1 cellular context compared by ENCODE assay signal in genomic region chr2:46460991-46461715, GRCh38.
TF ChIP-seq lines count a peak whose summit lies in the region.

No MANE protein-coding gene starts in this region.

TF ChIP-seq in K562, 482 proteins besides CTCF, POLR2A, EP300 and RAD21 (continued from another document):
- TF ChIP-seq, protein P1, sequence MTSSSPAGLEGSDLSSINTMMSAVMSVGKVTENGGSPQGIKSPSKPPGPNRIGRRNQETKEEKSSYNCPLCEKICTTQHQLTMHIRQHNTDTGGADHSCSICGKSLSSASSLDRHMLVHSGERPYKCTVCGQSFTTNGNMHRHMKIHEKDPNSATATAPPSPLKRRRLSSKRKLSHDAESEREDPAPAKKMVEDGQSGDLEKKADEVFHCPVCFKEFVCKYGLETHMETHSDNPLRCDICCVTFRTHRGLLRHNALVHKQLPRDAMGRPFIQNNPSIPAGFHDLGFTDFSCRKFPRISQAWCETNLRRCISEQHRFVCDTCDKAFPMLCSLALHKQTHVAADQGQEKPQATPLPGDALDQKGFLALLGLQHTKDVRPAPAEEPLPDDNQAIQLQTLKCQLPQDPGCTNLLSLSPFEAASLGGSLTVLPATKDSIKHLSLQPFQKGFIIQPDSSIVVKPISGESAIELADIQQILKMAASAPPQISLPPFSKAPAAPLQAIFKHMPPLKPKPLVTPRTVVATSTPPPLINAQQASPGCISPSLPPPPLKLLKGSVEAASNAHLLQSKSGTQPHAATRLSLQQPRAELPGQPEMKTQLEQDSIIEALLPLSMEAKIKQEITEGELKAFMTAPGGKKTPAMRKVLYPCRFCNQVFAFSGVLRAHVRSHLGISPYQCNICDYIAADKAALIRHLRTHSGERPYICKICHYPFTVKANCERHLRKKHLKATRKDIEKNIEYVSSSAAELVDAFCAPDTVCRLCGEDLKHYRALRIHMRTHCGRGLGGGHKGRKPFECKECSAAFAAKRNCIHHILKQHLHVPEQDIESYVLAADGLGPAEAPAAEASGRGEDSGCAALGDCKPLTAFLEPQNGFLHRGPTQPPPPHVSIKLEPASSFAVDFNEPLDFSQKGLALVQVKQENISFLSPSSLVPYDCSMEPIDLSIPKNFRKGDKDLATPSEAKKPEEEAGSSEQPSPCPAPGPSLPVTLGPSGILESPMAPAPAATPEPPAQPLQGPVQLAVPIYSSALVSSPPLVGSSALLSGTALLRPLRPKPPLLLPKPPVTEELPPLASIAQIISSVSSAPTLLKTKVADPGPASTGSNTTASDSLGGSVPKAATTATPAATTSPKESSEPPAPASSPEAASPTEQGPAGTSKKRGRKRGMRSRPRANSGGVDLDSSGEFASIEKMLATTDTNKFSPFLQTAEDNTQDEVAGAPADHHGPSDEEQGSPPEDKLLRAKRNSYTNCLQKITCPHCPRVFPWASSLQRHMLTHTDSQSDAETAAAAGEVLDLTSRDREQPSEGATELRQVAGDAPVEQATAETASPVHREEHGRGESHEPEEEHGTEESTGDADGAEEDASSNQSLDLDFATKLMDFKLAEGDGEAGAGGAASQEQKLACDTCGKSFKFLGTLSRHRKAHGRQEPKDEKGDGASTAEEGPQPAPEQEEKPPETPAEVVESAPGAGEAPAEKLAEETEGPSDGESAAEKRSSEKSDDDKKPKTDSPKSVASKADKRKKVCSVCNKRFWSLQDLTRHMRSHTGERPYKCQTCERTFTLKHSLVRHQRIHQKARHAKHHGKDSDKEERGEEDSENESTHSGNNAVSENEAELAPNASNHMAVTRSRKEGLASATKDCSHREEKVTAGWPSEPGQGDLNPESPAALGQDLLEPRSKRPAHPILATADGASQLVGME (CRISPR knock-in tag; IDR thresholded peaks at IDR 0.05) = no peak
- no peak for TF ChIP-seq FOXP4 (CRISPR knock-in tag; IDR thresholded peaks at IDR 0.05; ENCODE audit: borderline replicate concordance)
- TF ChIP-seq CC2D1A (IDR thresholded peaks at IDR 0.05) = peak; percentile 76; the same call in 1 of the 2 replicates
- TF ChIP-seq, protein P2, sequence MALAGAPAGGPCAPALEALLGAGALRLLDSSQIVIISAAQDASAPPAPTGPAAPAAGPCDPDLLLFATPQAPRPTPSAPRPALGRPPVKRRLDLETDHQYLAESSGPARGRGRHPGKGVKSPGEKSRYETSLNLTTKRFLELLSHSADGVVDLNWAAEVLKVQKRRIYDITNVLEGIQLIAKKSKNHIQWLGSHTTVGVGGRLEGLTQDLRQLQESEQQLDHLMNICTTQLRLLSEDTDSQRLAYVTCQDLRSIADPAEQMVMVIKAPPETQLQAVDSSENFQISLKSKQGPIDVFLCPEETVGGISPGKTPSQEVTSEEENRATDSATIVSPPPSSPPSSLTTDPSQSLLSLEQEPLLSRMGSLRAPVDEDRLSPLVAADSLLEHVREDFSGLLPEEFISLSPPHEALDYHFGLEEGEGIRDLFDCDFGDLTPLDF (CRISPR knock-in tag; IDR thresholded peaks at IDR 0.05) = no peak
- no peak for TF ChIP-seq TFAM (CRISPR knock-in tag; conservative IDR thresholded peaks at IDR 0.05)
- TF ChIP-seq, protein P3, sequence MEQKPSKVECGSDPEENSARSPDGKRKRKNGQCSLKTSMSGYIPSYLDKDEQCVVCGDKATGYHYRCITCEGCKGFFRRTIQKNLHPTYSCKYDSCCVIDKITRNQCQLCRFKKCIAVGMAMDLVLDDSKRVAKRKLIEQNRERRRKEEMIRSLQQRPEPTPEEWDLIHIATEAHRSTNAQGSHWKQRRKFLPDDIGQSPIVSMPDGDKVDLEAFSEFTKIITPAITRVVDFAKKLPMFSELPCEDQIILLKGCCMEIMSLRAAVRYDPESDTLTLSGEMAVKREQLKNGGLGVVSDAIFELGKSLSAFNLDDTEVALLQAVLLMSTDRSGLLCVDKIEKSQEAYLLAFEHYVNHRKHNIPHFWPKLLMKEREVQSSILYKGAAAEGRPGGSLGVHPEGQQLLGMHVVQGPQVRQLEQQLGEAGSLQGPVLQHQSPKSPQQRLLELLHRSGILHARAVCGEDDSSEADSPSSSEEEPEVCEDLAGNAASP (IDR thresholded peaks at IDR 0.05) = peak; percentile 83
- no peak for TF ChIP-seq HDAC3 (IDR thresholded peaks at IDR 0.05; ENCODE audit: borderline replicate concordance, partially characterized antibody)
- TF ChIP-seq CREB1 (IDR thresholded peaks at IDR 0.05) = 0 out of 2 replicates have a peak, but pooled peaks have one; percentile 15
- TF ChIP-seq CREB1 (CRISPR knock-in tag; IDR thresholded peaks at IDR 0.05) = no peak
- 0 out of 4 replicates have a peak, but pooled peaks of 1 of the 2 experiments have one; percentile 10 for TF ChIP-seq RCOR1 (IDR thresholded peaks at IDR 0.05; ENCODE audit: borderline replicate concordance in 1 of 2, low read depth in 2 of 2, low read length in 2 of 2)
- no peak for TF ChIP-seq GABPB1 (CRISPR knock-in tag; IDR thresholded peaks at IDR 0.05)
